In genomic region chr4:107999932-108000539, GRCh38 we compare ENCODE assay signal across 1 cellular context.
TF ChIP-seq lines count a peak whose summit lies in the region.

No MANE protein-coding gene starts in this region.

TF ChIP-seq in K562, 482 proteins besides CTCF, POLR2A, EP300 and RAD21 (continues in another document):
- TF ChIP-seq GABPA (tag; conservative IDR thresholded peaks at IDR 0.05; ENCODE audit: low read depth) = no peak
- 0 out of 2 replicates have a peak, but pooled peaks have one; percentile 14 for TF ChIP-seq CXXC5 (CRISPR knock-in tag; IDR thresholded peaks at IDR 0.05)
- no peak for TF ChIP-seq ZBTB8A (IDR thresholded peaks at IDR 0.05; ENCODE audit: partially characterized antibody)
- TF ChIP-seq E2F8 (IDR thresholded peaks at IDR 0.05; ENCODE audit: low read depth, partially characterized antibody) = no peak
- no peak for TF ChIP-seq ZNF75A (CRISPR knock-in tag; IDR thresholded peaks at IDR 0.05)
- no peak for TF ChIP-seq ZNF699 (CRISPR knock-in tag; IDR thresholded peaks at IDR 0.05; ENCODE audit: insufficient replicate concordance)
- no peak for TF ChIP-seq KLF6 (CRISPR knock-in tag; IDR thresholded peaks at IDR 0.05; ENCODE audit: borderline replicate concordance)
- TF ChIP-seq ZNF143 (CRISPR knock-in tag; IDR thresholded peaks at IDR 0.05) = no peak
- TF ChIP-seq EWSR1 (IDR thresholded peaks at IDR 0.05; ENCODE audit: borderline replicate concordance, low read depth, partially characterized antibody) = no peak
- TF ChIP-seq ZNF57 (CRISPR knock-in tag; IDR thresholded peaks at IDR 0.05) = no peak
- TF ChIP-seq CHAMP1 (IDR thresholded peaks at IDR 0.05) = no peak
- no peak for TF ChIP-seq ZNF277 (CRISPR knock-in tag; IDR thresholded peaks at IDR 0.05; ENCODE audit: borderline replicate concordance)
- TF ChIP-seq UBTF (IDR thresholded peaks at IDR 0.05; ENCODE audit: borderline replicate concordance in 1 of 2, low read depth in 2 of 2, low read length in 2 of 2) = no peak
- no peak for TF ChIP-seq HMG20A (CRISPR knock-in tag; conservative IDR thresholded peaks at IDR 0.05)
- no peak for TF ChIP-seq RBM39 (optimal IDR thresholded peaks at IDR 0.05; ENCODE audit: low read depth, low read length)
- TF ChIP-seq ZNF589 (CRISPR knock-in tag; IDR thresholded peaks at IDR 0.05; ENCODE audit: low read depth) = no peak
- TF ChIP-seq ZNF140 (CRISPR knock-in tag; IDR thresholded peaks at IDR 0.05) = no peak
- TF ChIP-seq ZNF217 (CRISPR knock-in tag; IDR thresholded peaks at IDR 0.05) = no peak
- no peak for TF ChIP-seq PREB (CRISPR knock-in tag; IDR thresholded peaks at IDR 0.05)
- TF ChIP-seq SMARCA4 (IDR thresholded peaks at IDR 0.05) = peak; percentile 67; the same call in 1 of the 2 replicates
- peak; percentile 90 for TF ChIP-seq ZSCAN32 (CRISPR knock-in tag; IDR thresholded peaks at IDR 0.05)
- TF ChIP-seq ZNF408 (CRISPR knock-in tag; IDR thresholded peaks at IDR 0.05; ENCODE audit: low read depth) = no peak
- TF ChIP-seq TBP (optimal IDR thresholded peaks at IDR 0.05; ENCODE audit: low read depth, low read length) = no peak
- no peak for TF ChIP-seq ZNF431 (CRISPR knock-in tag; IDR thresholded peaks at IDR 0.05)
- TF ChIP-seq ZNF830 (CRISPR knock-in tag; IDR thresholded peaks at IDR 0.05) = no peak
- 0 out of 2 replicates have a peak, but pooled peaks have one; percentile 25 for TF ChIP-seq MYC (IDR thresholded peaks at IDR 0.05; ENCODE audit: low read depth, low read length)
- TF ChIP-seq MYC (CRISPR knock-in tag; IDR thresholded peaks at IDR 0.05; ENCODE audit: borderline replicate concordance, low read depth) = no peak
- no peak for TF ChIP-seq ZNF609 (CRISPR knock-in tag; IDR thresholded peaks at IDR 0.05; ENCODE audit: borderline replicate concordance)
- no peak for TF ChIP-seq SNRNP70 (optimal IDR thresholded peaks at IDR 0.05; ENCODE audit: low read depth, low read length)
- TF ChIP-seq XRCC4 (IDR thresholded peaks at IDR 0.05; ENCODE audit: extremely low read depth, insufficient read depth, insufficient read length) = no peak
- no peak for TF ChIP-seq HDAC1 (IDR thresholded peaks at IDR 0.05)
- TF ChIP-seq ETS1 (conservative IDR thresholded peaks at IDR 0.05; ENCODE audit: control insufficient read depth, low read depth, low read length) = no peak
- no peak for TF ChIP-seq KDM2B (CRISPR knock-in tag; IDR thresholded peaks at IDR 0.05)
- no peak for TF ChIP-seq ZC3H8 (IDR thresholded peaks at IDR 0.05)
- no peak for TF ChIP-seq ZBTB43 (CRISPR knock-in tag; IDR thresholded peaks at IDR 0.05)
- TF ChIP-seq NCOA2 (IDR thresholded peaks at IDR 0.05; ENCODE audit: partially characterized antibody in 2 of 2) = no peak
- no peak for TF ChIP-seq ZNF766 (CRISPR knock-in tag; conservative IDR thresholded peaks at IDR 0.05)
- 0 out of 4 replicates have a peak, but pooled peaks of 1 of the 2 experiments have one; percentile 36 for TF ChIP-seq TBL1XR1 (IDR thresholded peaks at IDR 0.05; ENCODE audit: low read length in 2 of 2)
- TF ChIP-seq FOXK1 (CRISPR knock-in tag; IDR thresholded peaks at IDR 0.05; ENCODE audit: borderline replicate concordance) = no peak
- TF ChIP-seq HOXB6 (CRISPR knock-in tag; IDR thresholded peaks at IDR 0.05; ENCODE audit: borderline replicate concordance) = no peak
- no peak for TF ChIP-seq HNRNPL (IDR thresholded peaks at IDR 0.05; ENCODE audit: low read depth, low read length)
- no peak for TF ChIP-seq RBBP5 (IDR thresholded peaks at IDR 0.05; ENCODE audit: borderline replicate concordance, insufficient read depth, low read length, poor library complexity, severe bottlenecking)
- TF ChIP-seq TEAD2 (tag; IDR thresholded peaks at IDR 0.05) = no peak
- peak; percentile 51 for TF ChIP-seq EP400 (IDR thresholded peaks at IDR 0.05)
- TF ChIP-seq STAT6 (CRISPR knock-in tag; IDR thresholded peaks at IDR 0.05) = no peak
- TF ChIP-seq SOX6 (IDR thresholded peaks at IDR 0.05) = peak; percentile 64; the same call in 1 of the 2 replicates
